ENCODE assay signal across 14 cellular contexts in genomic region chr6:114343782-114344144, GRCh38. TPM values are rescaled to one million over a fixed set of nuclear protein-coding genes. Genes with fewer than 3 reads are reported as not detected.
DNase-seq lines count a peak whose midpoint lies in the region; ATAC-seq, FAIRE-seq and TF ChIP-seq lines count a peak whose summit lies in the region.
"Had no signal": no experiment of that assay in that cellular context is flagged by ENCODE, and none has a peak within 500 bp of the region (broad histone marks: within the 10 kb centered on the region; RNA-seq: fewer than 3 reads in every experiment).

No MANE protein-coding gene starts in this region.

- no peaks in the 10 kb centered on the region for H3K9me1 ChIP-seq in endothelial cell of umbilical vein (replicated peaks; ENCODE audit: control insufficient read depth, extremely low read depth, insufficient read depth, low read length)

- no peaks in the 10 kb centered on the region for H3K9me3 Mint-ChIP-seq in osteocyte (ENCODE audit: unreplicated experiment)

- H3K4me3 Mint-ChIP-seq in osteocyte (ENCODE audit: unreplicated experiment) = peak overlapping the region; percentile 77

- H3K36me3 ChIP-seq in ES-I3 (ENCODE audit: insufficient read depth, low read length) (no peaks in the 10 kb centered on the region), PC-3 (ENCODE audit: low read depth, low read length) (no peaks in the 10 kb centered on the region), endothelial cell of umbilical vein (ENCODE audit: control insufficient read depth in 2 of 2, extremely low read depth in 1 of 2, insufficient read depth in 2 of 2, low read length in 2 of 2) (no peaks in the 10 kb centered on the region)

- TF ChIP-seq POLR2A in endothelial cell of umbilical vein (IDR thresholded peaks at IDR 0.05; ENCODE audit: low read depth, low read length) = no peak

- no peaks in the 10 kb centered on the region for H3F3A ChIP-seq in PC-3 (ENCODE audit: low read length, unreplicated experiment)

- H3K9ac ChIP-seq in ES-I3 (ENCODE audit: low read depth, low read length) (peak overlapping the region; percentile 77), PC-3 (ENCODE audit: low read length) (peak overlapping the region; percentile 70), endothelial cell of umbilical vein (replicated peaks; ENCODE audit: extremely low read depth, insufficient read depth, low read length) (no peak overlapping the region)

- H3K9me2 ChIP-seq in PC-3 (replicated peaks; ENCODE audit: low read length) = no peaks in the 10 kb centered on the region

- TF ChIP-seq CTCF in PC-3 (conservative IDR thresholded peaks at IDR 0.05; ENCODE audit: low read depth, low read length) (no peak; the same call in 1 of the 2 replicates), endothelial cell of umbilical vein (IDR thresholded peaks at IDR 0.05; ENCODE audit: extremely low read depth in 1 of 2, insufficient read depth in 1 of 2, low read depth in 1 of 2, low read length in 2 of 2) (no peak), osteocyte (IDR thresholded peaks at IDR 0.05) (no peak)

- H3K79me2 ChIP-seq in PC-3 (ENCODE audit: low read length) = peaks cover 8% of the 10 kb centered on the region
- no peaks in the 10 kb centered on the region for H3K79me2 ChIP-seq in endothelial cell of umbilical vein (ENCODE audit: control insufficient read depth, insufficient read depth, low read length)

- FAIRE-seq in endothelial cell of umbilical vein (lab: Jason Lieb, UNC) = no peak

- CTCF ChIA-PET in PC-3 (lab: Charles Lee) (interaction anchor here (1.0 to 1.7 kb wide), 2 partner anchors 20 to 347 kb away, joined by 3 to 8 read pairs; no protein-coding TSS in a partner anchor), endothelial cell of umbilical vein (lab: Charles Lee) (no interaction called here)

- ATAC-seq in PC-3 = no peak
- no peak for ATAC-seq in GM21723 (IDR thresholded peaks at IDR 0.05; ENCODE audit: unreplicated experiment)
- ATAC-seq: activated CD4-positive, CD25-positive, alpha-beta regulatory T cell treated with anti-CD3 and anti-CD28 coated beads, Interleukin-2, amount 50 U/mL, for 24 hours had no signal

- no peaks in the 10 kb centered on the region for H4K20me1 ChIP-seq in PC-3 (ENCODE audit: low read length)
- no peaks in the 10 kb centered on the region for H4K20me1 ChIP-seq in endothelial cell of umbilical vein (replicated peaks; ENCODE audit: control insufficient read depth, extremely low read depth, insufficient read depth, low read length)

- no TSS peak for BruUV-seq in PC-3 (replicated peaks; lab: Mats Ljungman, UMichigan)
- no TSS peak for BruUV-seq in endothelial cell of umbilical vein (replicated peaks; lab: Mats Ljungman, UMichigan)

- no peaks in the 10 kb centered on the region for H3K27me3 ChIP-seq in PC-3 (ENCODE audit: low read length)
- H3K27me3 ChIP-seq in endothelial cell of umbilical vein (ENCODE audit: control insufficient read depth in 2 of 2, insufficient read depth in 2 of 2, low read length in 2 of 2) = peaks cover 33 to 47% of the 10 kb centered on the region in 2 experiments

- H3K9me3 ChIP-seq in ES-I3 (ENCODE audit: control insufficient read depth, insufficient read depth, low read length) = no peaks in the 10 kb centered on the region
- no peaks in the 10 kb centered on the region for H3K9me3 ChIP-seq in PC-3 (ENCODE audit: low read length)
- H3K9me3 ChIP-seq in endothelial cell of umbilical vein (replicated peaks; ENCODE audit: control insufficient read depth, insufficient read depth, low read length) = no peaks in the 10 kb centered on the region

- H3K4me2 ChIP-seq in PC-3 (ENCODE audit: low read length) = peak overlapping the region; percentile 99
- H3K4me2 ChIP-seq in endothelial cell of umbilical vein (ENCODE audit: insufficient read depth, low read length) = no peak overlapping the region

- DNase-seq in PC-3 (no peak), endothelial cell of umbilical vein (ENCODE audit: low read depth, low spot score) (no peak), osteocyte (ENCODE audit: extremely low spot score, unreplicated experiment) (no peak), iPS-NIHi11 (ENCODE audit: low spot score) (no peak), DMS53 treated with DMSO at 0.1 percent for 48 hours (lab: John Stamatoyannopoulos, UW; ENCODE audit: unreplicated experiment) (no peak), GOT3 (lab: John Stamatoyannopoulos, UW) (no peak)
- DNase-seq: activated naive CD4-positive, alpha-beta T cell treated with anti-CD3 and anti-CD28 coated beads, Interleukin-2, amount 50 U/mL, for 16 hours; NCI-H1092 had no signal

- dilution Hi-C loops in endothelial cell of umbilical vein (cut with MboI; ENCODE audit: extremely low pct_ligation_motif_present, low sequenced_read_pairs) = no loop called here

- H3K27ac Mint-ChIP-seq in osteocyte (ENCODE audit: unreplicated experiment) = no peak overlapping the region

- peaks cover 18% of the 10 kb centered on the region for H3K4me1 Mint-ChIP-seq in osteocyte (ENCODE audit: unreplicated experiment)

- peaks cover 5% of the 10 kb centered on the region for H3K27me3 Mint-ChIP-seq in osteocyte (ENCODE audit: unreplicated experiment)

- POLR2A ChIA-PET in PC-3 (lab: Charles Lee; ENCODE audit: unreplicated experiment) (no interaction called here), endothelial cell of umbilical vein (lab: Charles Lee) (no interaction called here)

- H2AFZ ChIP-seq in PC-3 (ENCODE audit: low read length) (peak overlapping the region; percentile 99), endothelial cell of umbilical vein (ENCODE audit: low read depth, low read length) (no peak overlapping the region)

- H3K4me1 ChIP-seq in ES-I3 (ENCODE audit: insufficient read depth, low read length) (peaks cover 16% of the 10 kb centered on the region), PC-3 (ENCODE audit: insufficient read depth, low read length) (peaks cover 39% of the 10 kb centered on the region), endothelial cell of umbilical vein (ENCODE audit: control insufficient read depth, extremely low read depth, insufficient read depth, low read length) (no peaks in the 10 kb centered on the region)

- H3K27ac ChIP-seq in PC-3 (ENCODE audit: low read length) (no peak overlapping the region), endothelial cell of umbilical vein (ENCODE audit: insufficient read depth, low read depth, low read length) (no peak overlapping the region)

- H3K36me3 Mint-ChIP-seq in osteocyte (ENCODE audit: unreplicated experiment) = no peaks in the 10 kb centered on the region

- intact Hi-C loops in PC-3 (cut with micrococcal nuclease) (loop anchor here (2.0 to 10.0 kb wide), 6 partner anchors 21 to 1551 kb away; no protein-coding TSS in a partner anchor), endothelial cell of umbilical vein (cut with micrococcal nuclease) (no loop called here)

- H3K4me3 ChIP-seq in PC-3 (ENCODE audit: low read length) (peak overlapping the region; percentile 94), endothelial cell of umbilical vein (replicated peaks in 1 of 3; ENCODE audit: insufficient read depth in 1 of 3, low read depth in 1 of 3, low read length in 3 of 3) (no peak overlapping the region)

TF ChIP-seq in endothelial cell of umbilical vein, 7 proteins besides CTCF, POLR2A, EP300 and RAD21:
- TF ChIP-seq EZH2 (IDR thresholded peaks at IDR 0.05; ENCODE audit: borderline replicate concordance, low read depth, low read length, severe bottlenecking) (peak; percentile 39), MYC (IDR thresholded peaks at IDR 0.05; ENCODE audit: low read depth, low read length) (no peak)

RNA-seq across cellular contexts. Expression of gene HS3ST5, which starts 0.9 kb away (rescaled TPM):
- total RNA-seq in PC-3 (2014; rRNA removed) (0.86 and 1.2 TPM in 2 replicates), endothelial cell of umbilical vein (not detected in 2 replicates), osteocyte (0.11 TPM in 1 of 2 replicates, not detected in the other)
- polyA plus RNA-seq in endothelial cell of umbilical vein = not detected in 2 replicates
- not detected in 2 replicates for polyA plus RNA-seq in endothelial cell of umbilical vein (2011; cell fraction: cytosol; rRNA removed)
- polyA plus RNA-seq in endothelial cell of umbilical vein (2011; cell fraction: nucleus; rRNA removed) = not detected in 2 replicates
- polyA plus RNA-seq in endothelial cell of umbilical vein (2012) = not detected in 2 replicates
- polyA minus RNA-seq in endothelial cell of umbilical vein = not detected in 2 replicates
- polyA minus RNA-seq in endothelial cell of umbilical vein (2011; cell fraction: cytosol; rRNA and poly(A)+ RNA removed) = not detected
- not detected in 2 replicates for polyA minus RNA-seq in endothelial cell of umbilical vein (2011; cell fraction: nucleus; rRNA and poly(A)+ RNA removed)
- total RNA-seq: liver, OCI-LY7 had no signal
- polyA plus RNA-seq: esophagus, liver had no signal
